In genomic region chr18:8615397-8616025, GRCh38 we compare ENCODE assay signal across 8 cellular contexts. TPM values are rescaled to one million over a fixed set of nuclear protein-coding genes. Genes with fewer than 3 reads are reported as not detected.
A peak's percentile ranks its signal among the peaks of the same experiment; 100 is the strongest.
DNase-seq lines count a peak whose midpoint lies in the region; ATAC-seq and TF ChIP-seq lines count a peak whose summit lies in the region.

No MANE protein-coding gene starts in this region.

- intact Hi-C loops in adrenal gland (cut with DNase I): no loop called here

- no peaks in the 10 kb centered on the region for H3K9me3 ChIP-seq in adrenal gland (replicated peaks in 1 of 3)
- no peaks in the 10 kb centered on the region for H3K9me3 ChIP-seq in iPS-15b (ENCODE audit: control insufficient read depth, insufficient read depth, low read length)
- no peaks in the 10 kb centered on the region for H3K9me3 ChIP-seq in subcutaneous abdominal adipose tissue (ENCODE audit: control insufficient read depth in 5 of 5, low read length in 5 of 5)

- peak overlapping the region; percentile 14 to 59 (median 45) for H3K27ac ChIP-seq in adrenal gland
- peak overlapping the region; percentile 44 for H3K27ac ChIP-seq in subcutaneous abdominal adipose tissue (ENCODE audit: low read depth, low read length)

- WGBS in adrenal gland, 4 donors: 19 to 25% (median 21%) methylated on average over 4 of the region's 4 CpGs

- no peaks in the 10 kb centered on the region for H3K27me3 ChIP-seq in adrenal gland
- H3K27me3 ChIP-seq in iPS-15b (ENCODE audit: control insufficient read depth, insufficient read depth, low read length): no peaks in the 10 kb centered on the region
- H3K27me3 ChIP-seq in subcutaneous abdominal adipose tissue (ENCODE audit: control insufficient read depth in 5 of 5, insufficient read depth in 4 of 5, low read length in 5 of 5): no peaks in the 10 kb centered on the region

- ATAC-seq in HG02870 (IDR thresholded peaks at IDR 0.05; ENCODE audit: unreplicated experiment) (no peak), HG02852 (IDR thresholded peaks at IDR 0.05; ENCODE audit: unreplicated experiment) (no peak)

- no peak for TF ChIP-seq POLR2A in adrenal gland (IDR thresholded peaks at IDR 0.05)

- DNase-seq in DMS53 treated with DMSO at 0.1 percent for 48 hours (lab: John Stamatoyannopoulos, UW; ENCODE audit: unreplicated experiment): peak; percentile 44
- DNase-seq in NCI-H187 treated with DMSO at 0.1 percent for 48 hours (lab: John Stamatoyannopoulos, UW): peak; percentile 53
- DNase-seq in adrenal gland: peak; percentile 40 to 70 (median 65)
- no peak for DNase-seq in LoVo (ENCODE audit: low spot score)

- H3K9ac ChIP-seq in iPS-15b (ENCODE audit: low read depth, low read length) (no peak overlapping the region), subcutaneous abdominal adipose tissue (ENCODE audit: low read length in 5 of 5) (peak overlapping the region in 1 of 5 donors; percentile 8)

- H3K36me3 ChIP-seq in adrenal gland (replicated peaks in 1 of 2) (no peaks in the 10 kb centered on the region), iPS-15b (ENCODE audit: control insufficient read depth, insufficient read depth, low read length) (peaks cover 5% of the 10 kb centered on the region), subcutaneous abdominal adipose tissue (ENCODE audit: control insufficient read depth in 5 of 5, insufficient read depth in 5 of 5, low read length in 5 of 5) (peaks cover 0 to 3% (median 0%) of the 10 kb centered on the region in 5 donors)

- H3K4me3 ChIP-seq in adrenal gland: no peak overlapping the region
- peak overlapping the region; percentile 11 for H3K4me3 ChIP-seq in iPS-15b (ENCODE audit: low read depth, low read length)
- H3K4me3 ChIP-seq in subcutaneous abdominal adipose tissue (ENCODE audit: low read depth in 1 of 5, low read length in 5 of 5): no peak overlapping the region

- peaks cover 18 to 46% of the 10 kb centered on the region in 2 donors for H3K4me1 ChIP-seq in adrenal gland (replicated peaks in 1 of 2)
- peaks cover 44% of the 10 kb centered on the region for H3K4me1 ChIP-seq in iPS-15b (ENCODE audit: control insufficient read depth, insufficient read depth, low read length)
- peaks cover 0 to 41% (median 38%) of the 10 kb centered on the region in 5 donors for H3K4me1 ChIP-seq in subcutaneous abdominal adipose tissue (ENCODE audit: control insufficient read depth in 5 of 5, insufficient read depth in 5 of 5, low read length in 5 of 5)

- TF ChIP-seq CTCF in adrenal gland (IDR thresholded peaks at IDR 0.05): no peak

RNA-seq across cellular contexts. Expression of gene RAB12, which starts 6.3 kb away (rescaled TPM):
- 10 to 100 TPM; 35.8 to 54.2 (median 39.7) TPM for total RNA-seq in adrenal gland
- polyA plus RNA-seq in adrenal gland: 10 to 100 TPM; 19.9 to 50.7 (median 27.6) TPM
